In genomic region chr7:44882899-44883298, GRCh38 we compare ENCODE assay signal across 1 cellular context.
TF ChIP-seq lines count a peak whose summit lies in the region.

No MANE protein-coding gene starts in this region.

TF ChIP-seq in IMR-90, 13 proteins besides CTCF, POLR2A, EP300 and RAD21:
- TF ChIP-seq SMC3 (IDR thresholded peaks at IDR 0.05; ENCODE audit: low read depth, low read length): no peak
- TF ChIP-seq MAFK (IDR thresholded peaks at IDR 0.05; ENCODE audit: low read depth, low read length): no peak
- TF ChIP-seq MAZ (IDR thresholded peaks at IDR 0.05; ENCODE audit: borderline replicate concordance, low read depth, low read length): no peak
- TF ChIP-seq MXI1 (IDR thresholded peaks at IDR 0.05; ENCODE audit: borderline replicate concordance, low read depth, low read length): no peak
- no peak for TF ChIP-seq NFE2L2 (IDR thresholded peaks at IDR 0.05; ENCODE audit: low read depth, low read length)
- TF ChIP-seq RCOR1 (IDR thresholded peaks at IDR 0.05; ENCODE audit: insufficient replicate concordance, low read length): no peak
- TF ChIP-seq ELK1 (IDR thresholded peaks at IDR 0.05; ENCODE audit: borderline replicate concordance, low read depth, low read length): no peak
- TF ChIP-seq CEBPB (IDR thresholded peaks at IDR 0.05; ENCODE audit: low read depth, low read length): no peak
- no peak for TF ChIP-seq RFX5 (IDR thresholded peaks at IDR 0.05; ENCODE audit: low read depth, low read length)
